ENCODE assay signal across 8 cellular contexts in the genomic region with DNA sequence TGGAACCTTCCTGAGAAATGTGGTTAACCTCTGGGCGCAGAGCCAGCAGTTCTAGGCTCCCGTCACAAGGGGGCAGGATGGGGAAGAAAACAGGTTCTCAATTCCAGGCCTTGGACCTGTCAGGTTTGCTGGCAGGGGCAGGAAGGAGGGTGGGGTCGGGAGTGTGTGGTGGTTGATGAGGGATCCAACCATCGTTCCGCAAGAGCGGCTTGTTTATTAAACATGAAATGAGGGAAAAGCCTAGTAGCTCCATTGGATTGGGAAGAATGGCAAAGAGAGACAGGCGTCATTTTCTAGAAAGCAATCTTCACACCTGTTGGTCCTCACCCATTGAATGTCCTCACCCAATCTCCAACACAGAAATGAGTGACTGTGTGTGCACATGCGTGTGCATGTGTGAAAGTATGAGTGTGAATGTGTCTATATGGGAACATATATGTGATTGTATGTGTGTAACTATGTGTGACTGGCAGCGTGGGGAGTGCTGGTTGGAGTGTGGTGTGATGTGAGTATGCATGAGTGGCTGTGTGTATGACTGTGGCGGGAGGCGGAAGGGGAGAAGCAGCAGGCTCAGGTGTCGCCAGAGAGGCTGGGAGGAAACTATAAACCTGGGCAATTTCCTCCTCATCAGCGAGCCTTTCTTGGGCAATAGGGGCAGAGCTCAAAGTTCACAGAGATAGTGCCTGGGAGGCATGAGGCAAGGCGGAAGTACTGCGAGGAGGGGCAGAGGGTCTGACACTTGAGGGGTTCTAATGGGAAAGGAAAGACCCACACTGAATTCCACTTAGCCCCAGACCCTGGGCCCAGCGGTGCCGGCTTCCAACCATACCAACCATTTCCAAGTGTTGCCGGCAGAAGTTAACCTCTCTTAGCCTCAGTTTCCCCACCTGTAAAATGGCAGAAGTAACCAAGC. TPM values are rescaled to one million over a fixed set of nuclear protein-coding genes. Genes with fewer than 3 reads are reported as not detected.
DNase-seq lines count a peak whose midpoint lies in the region; ATAC-seq and TF ChIP-seq lines count a peak whose summit lies in the region.

No MANE protein-coding gene starts in this region.

- no peak for TF ChIP-seq EP300 in gastroesophageal sphincter (IDR thresholded peaks at IDR 0.05)

- no peaks in the 10 kb centered on the region for H3K9me3 ChIP-seq in MG63
- no peaks in the 10 kb centered on the region for H3K9me3 ChIP-seq in RWPE2 (ENCODE audit: severe bottlenecking)
- no peaks in the 10 kb centered on the region for H3K9me3 ChIP-seq in gastroesophageal sphincter
- H3K9me3 ChIP-seq in osteoblast (ENCODE audit: low read depth, low read length), result no peaks in the 10 kb centered on the region
- no peaks in the 10 kb centered on the region for H3K9me3 ChIP-seq in tibial artery

- ATAC-seq in GM19438 (IDR thresholded peaks at IDR 0.05; ENCODE audit: low read depth, unreplicated experiment), result peak; percentile 57
- ATAC-seq in RWPE2 (ENCODE audit: low read depth), result peak; percentile 64
- ATAC-seq in gastroesophageal sphincter, result peak; percentile 77

- H3K4me3 ChIP-seq in MG63, result no peak overlapping the region
- no peak overlapping the region for H3K4me3 ChIP-seq in RWPE2 (ENCODE audit: severe bottlenecking)
- no peak overlapping the region for H3K4me3 ChIP-seq in gastroesophageal sphincter
- no peak overlapping the region for H3K4me3 ChIP-seq in osteoblast (ENCODE audit: insufficient read depth, low read length)
- H3K4me3 ChIP-seq in tibial artery, result no peak overlapping the region

- H3K4me2 ChIP-seq in osteoblast (ENCODE audit: insufficient read depth, low read length), result no peak overlapping the region

- no peaks in the 10 kb centered on the region for H3K36me3 ChIP-seq in MG63
- no peaks in the 10 kb centered on the region for H3K36me3 ChIP-seq in RWPE2 (ENCODE audit: low read depth)
- no peaks in the 10 kb centered on the region for H3K36me3 ChIP-seq in gastroesophageal sphincter
- no peaks in the 10 kb centered on the region for H3K36me3 ChIP-seq in osteoblast (ENCODE audit: insufficient read depth, low read length)
- no peaks in the 10 kb centered on the region for H3K36me3 ChIP-seq in tibial artery

- TF ChIP-seq CTCF in RWPE2 (IDR thresholded peaks at IDR 0.05; ENCODE audit: poor library complexity, severe bottlenecking), result peak; percentile 89
- peak in 3 of 4 experiments; percentile 89 to 90 (median 90) for TF ChIP-seq CTCF in gastroesophageal sphincter (IDR thresholded peaks at IDR 0.05)
- TF ChIP-seq CTCF in osteoblast (IDR thresholded peaks at IDR 0.05; ENCODE audit: extremely low read depth, low read depth, low read length), result peak; percentile 81
- TF ChIP-seq CTCF in tibial artery (IDR thresholded peaks at IDR 0.05), result peak; percentile 83 to 89

- H3K79me2 ChIP-seq in osteoblast (ENCODE audit: insufficient read depth, low read length), result peaks cover 11% of the 10 kb centered on the region

- H3K4me1 ChIP-seq in RWPE2 (ENCODE audit: insufficient read depth, poor library complexity, severe bottlenecking), result peaks cover 4% of the 10 kb centered on the region
- H3K4me1 ChIP-seq in gastroesophageal sphincter, result peaks cover 0 to 56% (median 21%) of the 10 kb centered on the region in 3 donors
- H3K4me1 ChIP-seq in osteoblast (ENCODE audit: insufficient read depth, low read length), result peaks cover 26% of the 10 kb centered on the region
- peaks cover 0 to 49% (median 42%) of the 10 kb centered on the region in 4 donors for H3K4me1 ChIP-seq in tibial artery

- TF ChIP-seq POLR2A in gastroesophageal sphincter (IDR thresholded peaks at IDR 0.05), result no peak

- 52 to 71% methylated on average over 13 to 16 of the region's 18 CpGs for WGBS in gastroesophageal sphincter (ENCODE audit: low coverage in 1 of 2), 2 donors

- no peak overlapping the region for H3K27ac ChIP-seq in RWPE2 (ENCODE audit: poor library complexity, severe bottlenecking)
- peak overlapping the region in 1 of 4 donors; percentile 6 for H3K27ac ChIP-seq in gastroesophageal sphincter
- H3K27ac ChIP-seq in osteoblast (ENCODE audit: low read depth, low read length), result no peak overlapping the region
- H3K27ac ChIP-seq in tibial artery, result peak overlapping the region; percentile 71 to 76

- H4K20me1 ChIP-seq in osteoblast (ENCODE audit: insufficient read depth, low read length), result peaks cover 10% of the 10 kb centered on the region

- peak; percentile 85 for DNase-seq in Ammon's horn (ENCODE audit: low spot score)
- DNase-seq in MG63, result peak; percentile 82
- no peak for DNase-seq in RWPE2 (ENCODE audit: low spot score)
- peak; percentile 69 for DNase-seq in activated effector memory CD4-positive, alpha-beta T cell treated with Interleukin-2 at 50 U/mL for 16 hours
- DNase-seq in osteoblast (ENCODE audit: insufficient read length, low spot score, missing footprints), result peak; percentile 89
- DNase-seq in tibial artery, result peak; percentile 89 to 94

- intact Hi-C loops in tibial artery (cut with DNase I; ENCODE audit: low total_unique reads), result loop anchor here (5.0 to 10.0 kb wide), 2 partner anchors 108 to 221 kb away; no protein-coding TSS in a partner anchor

- no peak overlapping the region for H2AFZ ChIP-seq in osteoblast (ENCODE audit: low read length)

- H3K27me3 ChIP-seq in MG63 (no peaks in the 10 kb centered on the region), RWPE2 (ENCODE audit: insufficient read depth, poor library complexity, severe bottlenecking) (no peaks in the 10 kb centered on the region), gastroesophageal sphincter (no peaks in the 10 kb centered on the region), osteoblast (ENCODE audit: insufficient read depth, low read length) (no peaks in the 10 kb centered on the region), tibial artery (no peaks in the 10 kb centered on the region)

RNA-seq across cellular contexts. Expression of gene SRSF3, which starts 29.6 kb away (rescaled TPM):
- 168 and 271 TPM in 2 replicates for total RNA-seq in MG63 (2014; rRNA removed; shearing (Covaris generic); ENCODE audit: low replicate concordance)
- 100 to 1,000 TPM; 108 to 195 (median 156) TPM for total RNA-seq in gastroesophageal sphincter
- 236 and 289 TPM in 2 replicates for total RNA-seq in osteoblast

RNA-seq across cellular contexts. Expression of gene CDKN1A, which starts 54.7 kb away (rescaled TPM):
- 15.8 and 25.8 TPM in 2 replicates for total RNA-seq in MG63 (2014; rRNA removed; shearing (Covaris generic); ENCODE audit: low replicate concordance)
- 100 to 1,000 TPM in 1 of 4 donors, 10 to 100 TPM in 3; 49.7 to 137 (median 81.7) TPM for total RNA-seq in gastroesophageal sphincter
- total RNA-seq in osteoblast, result 456 and 461 TPM in 2 replicates

Comparison
In these comparisons a context has a peak if more than half of its experiments do, and no peak if none do; other contexts are left out.
1. H3K27ac ChIP-seq: peak in tibial artery (2 of 2); none in RWPE2 (single experiment) and osteoblast (single experiment).
2. Peak in every context shown above with its lines, with median percentiles within 50 percentile points of each other: ATAC-seq and CTCF ChIP-seq.